ENCODE assay signal across 1 cellular context in genomic region chr1:17436380-17437174, GRCh38.
A peak's percentile ranks its signal among the peaks of the same experiment; 100 is the strongest.
TF ChIP-seq lines count a peak whose summit lies in the region.

No MANE protein-coding gene starts in this region.

TF ChIP-seq in K562, 482 proteins besides CTCF, POLR2A, EP300 and RAD21 (continued from another document and continues in another):
- TF ChIP-seq ZFP91 (CRISPR knock-in tag; IDR thresholded peaks at IDR 0.05) (no peak), MAX (CRISPR knock-in tag; IDR thresholded peaks at IDR 0.05) (peak; percentile 45), RB1 (IDR thresholded peaks at IDR 0.05; ENCODE audit: low read depth) (no peak), CUX1 (CRISPR knock-in tag; IDR thresholded peaks at IDR 0.05) (no peak), SFPQ (IDR thresholded peaks at IDR 0.05; ENCODE audit: low read depth, low read length) (no peak), ZHX1 (conservative IDR thresholded peaks at IDR 0.05; ENCODE audit: low read length) (no peak), THAP12 (CRISPR knock-in tag; IDR thresholded peaks at IDR 0.05) (no peak), ZNF76 (CRISPR knock-in tag; IDR thresholded peaks at IDR 0.05; ENCODE audit: borderline replicate concordance) (no peak), POLR3G (IDR thresholded peaks at IDR 0.05; ENCODE audit: extremely low read depth, insufficient read length, insufficient replicate concordance) (no peak), KHSRP (IDR thresholded peaks at IDR 0.05) (no peak), ZNF77 (CRISPR knock-in tag; IDR thresholded peaks at IDR 0.05) (no peak), NR4A1 (CRISPR knock-in tag; IDR thresholded peaks at IDR 0.05) (no peak), NR4A1 (tag; IDR thresholded peaks at IDR 0.05) (no peak), POLR2G (IDR thresholded peaks at IDR 0.05; ENCODE audit: low read depth, low read length) (no peak), ZKSCAN8 (CRISPR knock-in tag; IDR thresholded peaks at IDR 0.05) (no peak), RREB1 (CRISPR knock-in tag; IDR thresholded peaks at IDR 0.05) (no peak), ZNF124 (CRISPR knock-in tag; IDR thresholded peaks at IDR 0.05) (no peak), FOXP1 (CRISPR knock-in tag; IDR thresholded peaks at IDR 0.05) (peak; percentile 71; the same call in 1 of the 2 replicates), EHMT2 (IDR thresholded peaks at IDR 0.05) (no peak), OTX1 (CRISPR knock-in tag; IDR thresholded peaks at IDR 0.05) (no peak), ZBTB5 (IDR thresholded peaks at IDR 0.05) (no peak), E2F4 (CRISPR knock-in tag; IDR thresholded peaks at IDR 0.05; ENCODE audit: low read depth) (no peak), PHB2 (IDR thresholded peaks at IDR 0.05; ENCODE audit: low read depth) (no peak), CEBPG (CRISPR knock-in tag; IDR thresholded peaks at IDR 0.05) (no peak), CEBPG (tag; conservative IDR thresholded peaks at IDR 0.05 in 1 of 2, IDR thresholded peaks at IDR 0.05 in 1 of 2) (no peak), ZNF140 (CRISPR knock-in tag; IDR thresholded peaks at IDR 0.05) (no peak), CBX3 (IDR thresholded peaks at IDR 0.05; ENCODE audit: borderline replicate concordance in 1 of 2, low read length in 2 of 2) (no peak), ZNF79 (CRISPR knock-in tag; IDR thresholded peaks at IDR 0.05; ENCODE audit: low read depth) (no peak), ZNF561 (CRISPR knock-in tag; conservative IDR thresholded peaks at IDR 0.05) (no peak), MLLT1 (IDR thresholded peaks at IDR 0.05) (no peak)
